Comparison of ENCODE assay signal across 12 cellular contexts in genomic region chr9:83280259-83280658, GRCh38.
A peak's percentile ranks its signal among the peaks of the same experiment; 100 is the strongest.
DNase-seq lines count a peak whose midpoint lies in the region; ATAC-seq and TF ChIP-seq lines count a peak whose summit lies in the region.
"Had no signal": no experiment of that assay in that cellular context is flagged by ENCODE, and none has a peak within 500 bp of the region (broad histone marks: within the 10 kb centered on the region; RNA-seq: fewer than 3 reads in every experiment).

No MANE protein-coding gene starts in this region.

- no peaks in the 10 kb centered on the region for H3K4me1 Mint-ChIP-seq in activated T-helper 17 cell treated with anti-CD3 and anti-CD28 coated beads, Interleukin-2, amount 50 U/mL, for 72 hours

- TF ChIP-seq CTCF in omental fat pad (IDR thresholded peaks at IDR 0.05) = no peak

- no peaks in the 10 kb centered on the region for H3K36me3 Mint-ChIP-seq in activated T-helper 17 cell treated with anti-CD3 and anti-CD28 coated beads, Interleukin-2, amount 50 U/mL, for 72 hours (ENCODE audit: low read depth)

- H3K4me3 Mint-ChIP-seq in activated T-helper 17 cell treated with anti-CD3 and anti-CD28 coated beads, Interleukin-2, amount 50 U/mL, for 72 hours = no peak overlapping the region
- H3K4me3 Mint-ChIP-seq: nephron had no signal

- DNase-seq in ACHN (peak; percentile 32), hepatic stellate cell (ENCODE audit: low spot score) (peak; percentile 11), NCI-H524 treated with DMSO at 0.1 percent for 48 hours (lab: John Stamatoyannopoulos, UW) (no peak), omental fat pad (ENCODE audit: low spot score) (no peak)
- DNase-seq in activated CD4-positive, alpha-beta T cell treated with anti-CD3 and anti-CD28 coated beads for 1 hour = no peak
- DNase-seq: activated effector memory CD4-positive, alpha-beta T cell treated with anti-CD3 and anti-CD28 coated beads, Interleukin-2, amount 50 U/mL, for 16 hours; NCI-H1417; NCI-H345 had no signal

- H3K27ac Mint-ChIP-seq in activated T-helper 17 cell treated with anti-CD3 and anti-CD28 coated beads, Interleukin-2, amount 50 U/mL, for 72 hours = no peak overlapping the region

- ATAC-seq in GM19463 (IDR thresholded peaks at IDR 0.05; ENCODE audit: unreplicated experiment) (peak; percentile 65), GM21360 (IDR thresholded peaks at IDR 0.05; ENCODE audit: unreplicated experiment) (no peak), omental fat pad (ENCODE audit: low FRiP score) (no peak)
- peak; percentile 67 for ATAC-seq in activated T-helper 17 cell treated with anti-CD3 and anti-CD28 coated beads, Interleukin-2, amount 50 U/mL, for 72 hours (replicated peaks)

- H3K9me3 Mint-ChIP-seq in activated T-helper 17 cell treated with anti-CD3 and anti-CD28 coated beads, Interleukin-2, amount 50 U/mL, for 72 hours = peaks cover 4% of the 10 kb centered on the region
- H3K9me3 Mint-ChIP-seq: nephron had no signal

- no peaks in the 10 kb centered on the region for H3K27me3 Mint-ChIP-seq in activated T-helper 17 cell treated with anti-CD3 and anti-CD28 coated beads, Interleukin-2, amount 50 U/mL, for 72 hours

- in situ Hi-C loops in ACHN (cut with HindIII; ENCODE audit: low pct_ligation_motif_present, low pct_unique_long_range_greater_than_20kb, low sequenced_read_pairs) = no loop called here

Comparison
In these comparisons a context has a peak if more than half of its experiments do, and no peak if none do; other contexts are left out.
1. DNase-seq: peak in ACHN (single experiment) and hepatic stellate cell (single experiment); none in NCI-H524 treated with DMSO at 0.1 percent for 48 hours (single experiment), activated CD4-positive, alpha-beta T cell treated with anti-CD3 and anti-CD28 coated beads for 1 hour (single experiment) and omental fat pad (single experiment).
2. ATAC-seq: peak in GM19463 (single experiment) and activated T-helper 17 cell treated with anti-CD3 and anti-CD28 coated beads, Interleukin-2, amount 50 U/mL, for 72 hours (single experiment); none in GM21360 (single experiment) and omental fat pad (single experiment).